29 cellular contexts compared by ENCODE assay signal in the genomic region with DNA sequence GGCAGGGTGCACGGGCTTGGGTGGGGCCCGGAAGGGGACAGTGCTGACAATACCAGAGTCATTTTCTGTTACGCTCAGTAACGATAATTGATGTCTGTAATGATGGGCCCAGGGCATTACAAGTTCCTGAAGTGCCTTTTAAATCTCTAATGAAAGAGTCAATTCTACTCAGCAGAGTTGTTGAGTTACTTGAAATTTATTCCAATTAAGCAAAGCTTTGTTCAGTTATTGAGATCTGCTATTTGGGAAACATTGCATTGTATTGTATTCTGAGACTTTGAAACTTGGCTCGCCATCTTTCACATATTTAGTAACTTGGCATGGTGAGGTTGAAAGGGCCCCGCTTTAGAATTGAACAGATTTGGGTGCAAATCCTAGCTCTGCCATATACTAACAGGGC. TPM values are rescaled to one million over a fixed set of nuclear protein-coding genes. Genes with fewer than 3 reads are reported as not detected.
"Had no signal": no experiment of that assay in that cellular context is flagged by ENCODE, and none has a peak within 500 bp of the region (broad histone marks: within the 10 kb centered on the region; RNA-seq: fewer than 3 reads in every experiment).

No MANE protein-coding gene starts in this region.

- H3K27me3 Mint-ChIP-seq: activated CD4-positive, alpha-beta memory T cell treated with anti-CD3 and anti-CD28 coated beads for 36 hours; activated CD4-positive, alpha-beta T cell treated with anti-CD3 and anti-CD28 coated beads, Interleukin-2, amount 10 ng/mL, durations not matched to agents 24 days and 14 days; activated naive CD4-positive, alpha-beta T cell treated with anti-CD3 and anti-CD28 coated beads, Interleukin-2, amount 10 ng/mL, durations not matched to agents 7 days and 5 days; activated naive CD8-positive, alpha-beta T cell treated with anti-CD3 and anti-CD28 coated beads, Interleukin-2, amount 10 ng/mL, durations not matched to agents 7 days and 5 days; stimulated activated naive B cell treated with anti-CD40 and anti-IgM and Interleukin-4, amounts not matched to agents 10 μg/mL and 1 μg/mL and 100 μg/mL, for 72 hours had no signal

- H3K36me3 ChIP-seq: ovary, prostate gland, stomach, tibial nerve had no signal

- H3K27me3 ChIP-seq: ovary, stomach, tibial nerve had no signal

- H3K4me3 Mint-ChIP-seq: activated CD4-positive, alpha-beta memory T cell treated with anti-CD3 and anti-CD28 coated beads for 36 hours; activated CD4-positive, alpha-beta T cell treated with anti-CD3 and anti-CD28 coated beads, Interleukin-2, amount 10 ng/mL, durations not matched to agents 24 days and 14 days; activated naive CD4-positive, alpha-beta T cell treated with anti-CD3 and anti-CD28 coated beads, Interleukin-2, amount 10 ng/mL, durations not matched to agents 7 days and 5 days; activated naive CD8-positive, alpha-beta T cell treated with anti-CD3 and anti-CD28 coated beads, Interleukin-2, amount 10 ng/mL, durations not matched to agents 7 days and 5 days; activated T-helper 1 cell treated with anti-CD3 and anti-CD28 coated beads, Interleukin-12 subunit alpha, Interleukin-12 subunit beta, Interleukin-2, Interleukin-4 antibody, amounts not matched to agents 30 ng/mL and 10 ng/mL and 1 ng/mL, durations not matched to agents 14 hours and 24 hours and 36 hours; mesothelial cell of epicardium; naive thymus-derived CD4-positive, alpha-beta T cell; stimulated activated naive B cell treated with anti-CD40 and anti-IgM and Interleukin-4, amounts not matched to agents 10 μg/mL and 1 μg/mL and 100 μg/mL, for 72 hours had no signal

- H3K4me1 ChIP-seq: prostate gland had no signal

- H3K4me3 ChIP-seq: ovary, prostate gland, skin epidermis, stomach, tibial nerve had no signal

- H3K36me3 Mint-ChIP-seq: activated CD4-positive, alpha-beta memory T cell treated with anti-CD3 and anti-CD28 coated beads for 36 hours; activated naive CD4-positive, alpha-beta T cell treated with anti-CD3 and anti-CD28 coated beads, Interleukin-2, amount 10 ng/mL, durations not matched to agents 7 days and 5 days; activated naive CD8-positive, alpha-beta T cell treated with anti-CD3 and anti-CD28 coated beads, Interleukin-2, amount 10 ng/mL, durations not matched to agents 7 days and 5 days had no signal

- H3K9me3 ChIP-seq: ovary, prostate gland, stomach, tibial nerve had no signal

- ATAC-seq: esophagus mucosa; naive thymus-derived CD4-positive, alpha-beta T cell; stimulated activated naive B cell treated with anti-CD40 and anti-IgM and Interleukin-4, amounts not matched to agents 10 μg/mL and 1 μg/mL and 100 μg/mL, for 72 hours had no signal

- DNase-seq: activated CD4-positive, alpha-beta memory T cell treated with anti-CD3 and anti-CD28 coated beads for 36 hours; activated CD4-positive, CD25-positive, alpha-beta regulatory T cell treated with anti-CD3 and anti-CD28 coated beads, Interleukin-2, amount 50 U/mL, for 72 hours; activated CD8-positive, alpha-beta memory T cell treated with anti-CD3 and anti-CD28 coated beads, Interleukin-2, amount 50 U/mL, for 4 hours; activated gamma-delta T cell; activated naive CD4-positive, alpha-beta T cell treated with anti-CD3 and anti-CD28 coated beads, Interleukin-2, amount 10 ng/mL, durations not matched to agents 7 days and 5 days; activated naive CD8-positive, alpha-beta T cell treated with anti-CD3 and anti-CD28 coated beads, Interleukin-2, amount 10 ng/mL, durations not matched to agents 7 days and 5 days; activated T-cell treated with anti-CD3 and anti-CD28 coated beads, Interleukin-2, amount 50 U/mL, for 1 hour; caudate nucleus; glutamatergic neuron; islet precursor cell; left ventricle myocardium superior; naive thymus-derived CD4-positive, alpha-beta T cell; ovary; retina; stimulated activated CD4-positive, alpha-beta T cell treated with anti-CD3 and anti-CD28 coated beads, Interleukin-1b, Interleukin-23, amount 100 ng/mL, for 48 hours; stimulated activated CD4-positive, alpha-beta T cell treated with anti-CD3 and anti-CD28 coated beads, Interleukin-4, amount 100 ng/mL, for 4 hours; stimulated activated CD8-positive, alpha-beta memory T cell treated with anti-CD3 and anti-CD28 coated beads, Interleukin-4, amount 100 ng/mL, for 48 hours; stimulated activated naive B cell treated with anti-CD40 and anti-IgM and Interleukin-4, amounts not matched to agents 10 μg/mL and 1 μg/mL and 100 μg/mL, for 72 hours; stomach; T-helper 2 cell had no signal

- H3K27ac Mint-ChIP-seq: activated CD4-positive, alpha-beta memory T cell treated with anti-CD3 and anti-CD28 coated beads for 36 hours; activated CD4-positive, alpha-beta T cell treated with anti-CD3 and anti-CD28 coated beads, Interleukin-2, amount 10 ng/mL, durations not matched to agents 24 days and 14 days; activated naive CD4-positive, alpha-beta T cell treated with anti-CD3 and anti-CD28 coated beads, Interleukin-2, amount 10 ng/mL, durations not matched to agents 7 days and 5 days; activated naive CD8-positive, alpha-beta T cell treated with anti-CD3 and anti-CD28 coated beads, Interleukin-2, amount 10 ng/mL, durations not matched to agents 7 days and 5 days; activated T-helper 1 cell treated with anti-CD3 and anti-CD28 coated beads, Interleukin-12 subunit alpha, Interleukin-12 subunit beta, Interleukin-2, Interleukin-4 antibody, amounts not matched to agents 30 ng/mL and 10 ng/mL and 1 ng/mL, durations not matched to agents 14 hours and 24 hours and 36 hours; mesothelial cell of epicardium; naive thymus-derived CD4-positive, alpha-beta T cell; stimulated activated naive B cell treated with anti-CD40 and anti-IgM and Interleukin-4, amounts not matched to agents 10 μg/mL and 1 μg/mL and 100 μg/mL, for 72 hours had no signal

- H3K4me1 Mint-ChIP-seq: activated CD4-positive, alpha-beta T cell treated with anti-CD3 and anti-CD28 coated beads, Interleukin-2, amount 10 ng/mL, durations not matched to agents 24 days and 14 days had no signal

- H3K27ac ChIP-seq: ovary, prostate gland, skin epidermis had no signal

- H3K9me3 Mint-ChIP-seq: activated CD4-positive, alpha-beta memory T cell treated with anti-CD3 and anti-CD28 coated beads for 36 hours; activated CD4-positive, alpha-beta T cell treated with anti-CD3 and anti-CD28 coated beads, Interleukin-2, amount 10 ng/mL, durations not matched to agents 24 days and 14 days; activated naive CD4-positive, alpha-beta T cell treated with anti-CD3 and anti-CD28 coated beads, Interleukin-2, amount 10 ng/mL, durations not matched to agents 7 days and 5 days; activated naive CD8-positive, alpha-beta T cell treated with anti-CD3 and anti-CD28 coated beads, Interleukin-2, amount 10 ng/mL, durations not matched to agents 7 days and 5 days; activated T-helper 1 cell treated with anti-CD3 and anti-CD28 coated beads, Interleukin-12 subunit alpha, Interleukin-12 subunit beta, Interleukin-2, Interleukin-4 antibody, amounts not matched to agents 30 ng/mL and 10 ng/mL and 1 ng/mL, durations not matched to agents 14 hours and 24 hours and 36 hours; mesothelial cell of epicardium; naive thymus-derived CD4-positive, alpha-beta T cell had no signal

RNA-seq across cellular contexts. Expression of a gene that starts 54.0 kb away (rescaled TPM):
- total RNA-seq: activated CD4-positive, alpha-beta memory T cell treated with anti-CD3 and anti-CD28 coated beads for 36 hours; activated CD4-positive, alpha-beta T cell treated with anti-CD3 and anti-CD28 coated beads, Interleukin-2, amount 10 ng/mL, durations not matched to agents 24 days and 14 days; activated CD8-positive, alpha-beta memory T cell treated with anti-CD3 and anti-CD28 coated beads for 36 hours; endothelial cell of umbilical vein had no signal
- polyA plus RNA-seq: endothelial cell of umbilical vein had no signal
